12 cellular contexts compared by ENCODE assay signal in the genomic region with DNA sequence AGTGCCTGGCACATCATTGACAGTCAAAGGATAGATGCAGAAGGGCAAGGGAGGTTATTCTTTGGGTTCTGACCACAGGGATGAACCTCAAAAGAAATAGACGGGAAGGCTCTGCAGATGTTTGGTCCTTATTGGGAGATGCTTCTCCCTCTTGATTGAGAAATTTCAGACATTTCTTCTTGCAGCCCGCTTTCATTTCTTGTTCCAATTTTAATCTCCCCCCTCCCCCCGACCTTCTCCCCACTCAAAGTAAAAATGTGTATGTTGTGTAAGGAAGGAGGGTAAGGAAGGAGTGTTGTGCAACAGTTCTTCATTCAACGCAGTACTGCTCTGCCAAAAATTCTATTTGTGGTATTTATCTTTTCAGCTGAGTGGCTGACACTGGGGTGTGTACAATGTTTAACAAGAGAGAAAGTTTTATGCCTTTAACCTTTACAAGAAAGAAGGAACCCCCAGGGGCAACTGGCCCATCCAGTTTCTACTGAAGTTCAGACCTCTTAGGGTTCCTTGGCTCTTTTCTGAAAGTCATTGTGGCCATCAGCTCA. TPM values are rescaled to one million over a fixed set of nuclear protein-coding genes. Genes with fewer than 3 reads are reported as not detected.
A peak's percentile ranks its signal among the peaks of the same experiment; 100 is the strongest.
DNase-seq lines count a peak whose midpoint lies in the region; TF ChIP-seq lines count a peak whose summit lies in the region.
"Had no signal": no experiment of that assay in that cellular context is flagged by ENCODE, and none has a peak within 500 bp of the region (broad histone marks: within the 10 kb centered on the region; RNA-seq: fewer than 3 reads in every experiment).

No MANE protein-coding gene starts in this region.

- no peak for TF ChIP-seq CTCF in AG10803 (conservative IDR thresholded peaks at IDR 0.05; ENCODE audit: low read length)
- no peak for TF ChIP-seq CTCF in ascending aorta (IDR thresholded peaks at IDR 0.05)

- no peaks in the 10 kb centered on the region for H3K9me3 ChIP-seq in ascending aorta

- no peaks in the 10 kb centered on the region for H3K4me1 ChIP-seq in ascending aorta

- DNase-seq in AG10803 (ENCODE audit: low read depth) (peak; percentile 96), MV-4-11 (lab: John Stamatoyannopoulos, UW) (peak; percentile 96), dedifferentiated amniotic fluid mesenchymal stem cell (ENCODE audit: extremely low spot score) (peak; percentile 61), midbrain (lab: John Stamatoyannopoulos, UW) (peak; percentile 0), ascending aorta (ENCODE audit: low spot score in 2 of 2) (no peak), NCI-H1105 (lab: John Stamatoyannopoulos, UW) (no peak), caudate nucleus (lab: John Stamatoyannopoulos, UW) (no peak)
- no peak for DNase-seq in stimulated activated CD4-positive, alpha-beta T cell treated with anti-CD3 and anti-CD28 coated beads, Interleukin-2, amount 100 ng/mL, for 48 hours
- DNase-seq: activated CD4-positive, alpha-beta T cell treated with anti-CD3 and anti-CD28 coated beads, Interleukin-2, amount 10 ng/mL, durations not matched to agents 7 days and 5 days; NCI-H526 treated with DMSO at 0.1 percent for 48 hours; stimulated activated CD4-positive, alpha-beta T cell treated with anti-CD3 and anti-CD28 coated beads, Interleukin-15, amount 100 ng/mL, for 24 hours; stimulated activated naive CD4-positive, alpha-beta T cell treated with Interleukin-2 at 50 U/mL for 16 hours had no signal

- no peaks in the 10 kb centered on the region for H3K27me3 ChIP-seq in ascending aorta

- no peak overlapping the region for H3K4me3 ChIP-seq in AG10803 (ENCODE audit: low read length)
- H3K4me3 ChIP-seq in ascending aorta: no peak overlapping the region

- intact Hi-C loops in ascending aorta (cut with DNase I): no loop called here

- H3K36me3 ChIP-seq in ascending aorta: no peaks in the 10 kb centered on the region

- H3K27ac ChIP-seq in ascending aorta (no peak overlapping the region), caudate nucleus (ENCODE audit: low read depth, low read length) (no peak overlapping the region)

RNA-seq across cellular contexts. Expression of a gene that starts 46.3 kb away (rescaled TPM):
- total RNA-seq in ascending aorta: under 0.01 TPM

Comparison
In these comparisons a context has a peak if more than half of its experiments do, and no peak if none do; other contexts are left out.
1. DNase-seq: peak in AG10803 (single experiment), MV-4-11 (single experiment), dedifferentiated amniotic fluid mesenchymal stem cell (single experiment) and midbrain (single experiment); none in ascending aorta (0 of 2), NCI-H1105 (single experiment), caudate nucleus (0 of 61) and stimulated activated CD4-positive, alpha-beta T cell treated with anti-CD3 and anti-CD28 coated beads, Interleukin-2, amount 100 ng/mL, for 48 hours (0 of 2).